ENCODE assay signal across 15 cellular contexts in genomic region chr7:25495905-25496304, GRCh38.
DNase-seq lines count a peak whose midpoint lies in the region; ATAC-seq and TF ChIP-seq lines count a peak whose summit lies in the region.
"Had no signal": no experiment of that assay in that cellular context is flagged by ENCODE, and none has a peak within 500 bp of the region (broad histone marks: within the 10 kb centered on the region; RNA-seq: fewer than 3 reads in every experiment).

No MANE protein-coding gene starts in this region.

- H3K4me1 ChIP-seq in BLaER1 (peaks cover 29% of the 10 kb centered on the region), adipocyte (ENCODE audit: control insufficient read depth, insufficient read depth, low read length) (peaks cover 25% of the 10 kb centered on the region), left ventricle myocardium inferior (peaks cover 30% of the 10 kb centered on the region), skeletal muscle tissue (ENCODE audit: control insufficient read depth in 3 of 3, insufficient read depth in 3 of 3, low read length in 3 of 3) (peaks cover 3 to 12% (median 7%) of the 10 kb centered on the region in 3 donors), gastroesophageal sphincter (peaks cover 0 to 8% (median 0%) of the 10 kb centered on the region in 3 donors)
- H3K4me1 ChIP-seq: A549, thyroid gland had no signal

- H3K27me3 ChIP-seq in BLaER1: no peaks in the 10 kb centered on the region
- H3K27me3 ChIP-seq in adipocyte (replicated peaks; ENCODE audit: control insufficient read depth, insufficient read depth, low read length): no peaks in the 10 kb centered on the region
- no peaks in the 10 kb centered on the region for H3K27me3 ChIP-seq in left ventricle myocardium inferior (ENCODE audit: low read depth)
- no peaks in the 10 kb centered on the region for H3K27me3 ChIP-seq in skeletal muscle tissue (ENCODE audit: control insufficient read depth in 3 of 3, insufficient read depth in 3 of 3, low read length in 3 of 3)
- H3K27me3 ChIP-seq in gastroesophageal sphincter: no peaks in the 10 kb centered on the region
- H3K27me3 ChIP-seq: thyroid gland had no signal

- DNase-seq in adipocyte (ENCODE audit: low read depth) (no peak), left ventricle myocardium inferior (no peak), kidney tubule cell (ENCODE audit: low spot score) (no peak)
- no peak for DNase-seq in activated naive CD4-positive, alpha-beta T cell treated with Interleukin-2 at 50 U/mL for 16 hours
- DNase-seq: aorta; HFFc6; PC-3; SHP77 treated with DMSO at 0.1 percent for 48 hours; stimulated activated CD4-positive, alpha-beta T cell treated with anti-CD3 and anti-CD28 coated beads, Interleukin-1b, Interleukin-23, amount 100 ng/mL, for 48 hours; thyroid gland had no signal

- TF ChIP-seq CTCF in left ventricle myocardium inferior (IDR thresholded peaks at IDR 0.05; ENCODE audit: borderline replicate concordance): no peak
- no peak for TF ChIP-seq CTCF in gastroesophageal sphincter (IDR thresholded peaks at IDR 0.05)

- H3K4me3 ChIP-seq in BLaER1: no peak overlapping the region
- no peak overlapping the region for H3K4me3 ChIP-seq in adipocyte (ENCODE audit: low read length)
- no peak overlapping the region for H3K4me3 ChIP-seq in left ventricle myocardium inferior
- no peak overlapping the region for H3K4me3 ChIP-seq in skeletal muscle tissue (ENCODE audit: low read length in 3 of 3)
- H3K4me3 ChIP-seq in gastroesophageal sphincter: no peak overlapping the region
- H3K4me3 ChIP-seq: A549, thyroid gland had no signal

- no peak for TF ChIP-seq EP300 in gastroesophageal sphincter (IDR thresholded peaks at IDR 0.05)

- intact Hi-C loops in left ventricle myocardium inferior (cut with micrococcal nuclease): no loop called here

- H3K36me3 ChIP-seq in BLaER1: no peaks in the 10 kb centered on the region
- no peaks in the 10 kb centered on the region for H3K36me3 ChIP-seq in adipocyte (ENCODE audit: control insufficient read depth, insufficient read depth, low read length, severe bottlenecking)
- H3K36me3 ChIP-seq in left ventricle myocardium inferior: no peaks in the 10 kb centered on the region
- H3K36me3 ChIP-seq in skeletal muscle tissue (ENCODE audit: control insufficient read depth in 3 of 3, insufficient read depth in 3 of 3, low read length in 3 of 3): no peaks in the 10 kb centered on the region
- no peaks in the 10 kb centered on the region for H3K36me3 ChIP-seq in gastroesophageal sphincter
- H3K36me3 ChIP-seq: thyroid gland had no signal

- H3K9ac ChIP-seq in BLaER1 (no peak overlapping the region), adipocyte (ENCODE audit: low read length) (peak overlapping the region; percentile 45), skeletal muscle tissue (ENCODE audit: low read depth in 1 of 3, low read length in 3 of 3) (no peak overlapping the region)

- H3K27ac ChIP-seq in BLaER1 (peak overlapping the region; percentile 86), left ventricle myocardium inferior (replicated peaks) (peak overlapping the region; percentile 74), skeletal muscle tissue (ENCODE audit: low read depth, low read length) (peak overlapping the region; percentile 57), gastroesophageal sphincter (no peak overlapping the region)
- H3K27ac ChIP-seq: A549 had no signal

- ATAC-seq in HG03565 (IDR thresholded peaks at IDR 0.05; ENCODE audit: unreplicated experiment): no peak
- no peak for ATAC-seq in gastroesophageal sphincter
- ATAC-seq: A549, PC-3 had no signal

- WGBS in gastroesophageal sphincter (ENCODE audit: low coverage in 1 of 2), 2 donors: 11 to 50% methylated on average over 1 of the region's 1 CpG

- TF ChIP-seq POLR2A in gastroesophageal sphincter (IDR thresholded peaks at IDR 0.05): no peak

- peak overlapping the region; percentile 86 for H3K4me2 ChIP-seq in BLaER1
- H3K4me2 ChIP-seq: A549 had no signal

- no peaks in the 10 kb centered on the region for H4K20me1 ChIP-seq in BLaER1

- H3K9me3 ChIP-seq in BLaER1 (no peaks in the 10 kb centered on the region), adipocyte (ENCODE audit: control insufficient read depth, low read length) (no peaks in the 10 kb centered on the region), left ventricle myocardium inferior (replicated peaks) (no peaks in the 10 kb centered on the region), skeletal muscle tissue (ENCODE audit: control insufficient read depth in 3 of 3, low read length in 3 of 3) (no peaks in the 10 kb centered on the region), gastroesophageal sphincter (no peaks in the 10 kb centered on the region)
- H3K9me3 ChIP-seq: A549, thyroid gland had no signal

Comparison
In these comparisons a context has a peak if more than half of its experiments do, and no peak if none do; other contexts are left out.
1. H3K27ac ChIP-seq: peak in BLaER1 (single experiment), left ventricle myocardium inferior (single experiment) and skeletal muscle tissue (single experiment); none in gastroesophageal sphincter (0 of 4).